In genomic region chr3:98522538-98523281, GRCh38 we compare ENCODE assay signal across 8 cellular contexts. TPM values are rescaled to one million over a fixed set of nuclear protein-coding genes. Genes with fewer than 3 reads are reported as not detected.
DNase-seq lines count a peak whose midpoint lies in the region; ATAC-seq and TF ChIP-seq lines count a peak whose summit lies in the region.

TSS of gene CLDND1 (minus strand) at chr3:98522902. CDS start at chr3:98521424, 1,478 bp downstream.

- no peaks in the 10 kb centered on the region for H3K27me3 Mint-ChIP-seq in WTC11 (ENCODE audit: low read depth)

- peaks cover 9% of the 10 kb centered on the region for H3K4me1 ChIP-seq in smooth muscle cell (ENCODE audit: low read depth)

- TF ChIP-seq CTCF in AG04450 (IDR thresholded peaks at IDR 0.05; ENCODE audit: low read depth, low read length) (no peak), WTC11 (IDR thresholded peaks at IDR 0.05) (no peak), cardiac fibroblast (IDR thresholded peaks at IDR 0.05; ENCODE audit: low read depth, low read length) (no peak), smooth muscle cell (IDR thresholded peaks at IDR 0.05; ENCODE audit: borderline replicate concordance, insufficient read depth, poor library complexity, severe bottlenecking) (no peak)

- H3K27ac Mint-ChIP-seq in WTC11, result peak within 1 kb of the TSS; percentile 98

- no peaks in the 10 kb centered on the region for H3K9me3 ChIP-seq in AG04450 (ENCODE audit: control insufficient read depth, insufficient read depth, low read length)
- H3K9me3 ChIP-seq in smooth muscle cell (replicated peaks; ENCODE audit: low read depth), result no peaks in the 10 kb centered on the region

- H3K36me3 Mint-ChIP-seq in WTC11, result peaks cover 26% of the 10 kb centered on the region

- CTCF ChIA-PET in AG04450 (lab: Charles Lee), result interaction anchor here (0.7 to 1.5 kb wide), 2 partner anchors 79 to 193 kb away, joined by 3 to 4 read pairs; no protein-coding TSS in a partner anchor
- CTCF ChIA-PET in WTC11 (lab: Charles Lee), result interaction anchor here (0.7 to 1.2 kb wide), 7 partner anchors 10 to 263 kb away, joined by 3 to 5 read pairs (median 3); partner anchors contain the start of genes CPOX and GPR15

- no peaks in the 10 kb centered on the region for H3K27me3 ChIP-seq in AG04450 (ENCODE audit: control insufficient read depth, insufficient read depth, low read length)
- H3K27me3 ChIP-seq in smooth muscle cell (ENCODE audit: low read depth), result no peaks in the 10 kb centered on the region

- H3F3A ChIP-seq in smooth muscle cell (ENCODE audit: low read depth), result no peaks in the 10 kb centered on the region

- WGBS in smooth muscle cell (ENCODE audit: low lambda C conversion rate), result under 1% methylated on average over 34 of the region's 63 CpGs

- H3K4me3 ChIP-seq in AG04450 (ENCODE audit: low read depth, low read length) (peak within 1 kb of the TSS; percentile 76), cardiac fibroblast (replicated peaks in 1 of 2; ENCODE audit: low read depth in 2 of 2, low read length in 2 of 2) (peak within 1 kb of the TSS; percentile 73 to 83), smooth muscle cell (peak within 1 kb of the TSS; percentile 94)

- H3K79me2 ChIP-seq in smooth muscle cell (ENCODE audit: low read depth), result peaks cover 42% of the 10 kb centered on the region

- peak within 1 kb of the TSS; percentile 87 for H3K27ac ChIP-seq in AG04450 (ENCODE audit: low read depth, low read length)
- H3K27ac ChIP-seq in smooth muscle cell (ENCODE audit: low read depth), result peak within 1 kb of the TSS; percentile 97

- H3K9ac ChIP-seq in smooth muscle cell (ENCODE audit: low read depth), result peak within 1 kb of the TSS; percentile 93

- peaks cover 43% of the 10 kb centered on the region for H4K20me1 ChIP-seq in smooth muscle cell (ENCODE audit: low read depth)

- peak; percentile 85 for ATAC-seq in GM18909 (IDR thresholded peaks at IDR 0.05; ENCODE audit: poor library complexity, unreplicated experiment)
- peak; percentile 88 for ATAC-seq in HG03175 (IDR thresholded peaks at IDR 0.05; ENCODE audit: unreplicated experiment)
- ATAC-seq in WTC11, result peak; percentile 98

- peak within 1 kb of the TSS; percentile 69 for H2AFZ ChIP-seq in smooth muscle cell (ENCODE audit: low read depth)

- H3K4me2 ChIP-seq in smooth muscle cell, result peak within 1 kb of the TSS; percentile 89

- H3K4me3 Mint-ChIP-seq in WTC11, result peak within 1 kb of the TSS; percentile 90

- DNase-seq in AG04450 (ENCODE audit: low read depth, low spot score), result peak; percentile 82
- DNase-seq in NCI-H226, result peak; percentile 98
- peak; percentile 97 for DNase-seq in WTC11 (ENCODE audit: low spot score)
- DNase-seq in cardiac fibroblast (ENCODE audit: low read depth in 2 of 2), result peak; percentile 97 to 98
- DNase-seq in iPS-NIHi7 (ENCODE audit: extremely low spot score), result peak; percentile 96
- peak; percentile 80 for DNase-seq in smooth muscle cell (lab: John Stamatoyannopoulos, UW; ENCODE audit: unreplicated experiment)

- POLR2A ChIA-PET in AG04450 (lab: Yijun Ruan, JAX), result interaction anchor here (0.6 to 1.8 kb wide), 5 partner anchors 9 to 758 kb away, joined by 3 to 14 read pairs (median 3); partner anchors contain the start of genes ARL6 and CPOX
- POLR2A ChIA-PET in WTC11 (lab: Charles Lee), result interaction anchor here (0.6 to 1.2 kb wide), 6 partner anchors 43 to 1301 kb away, joined by 3 to 11 read pairs (median 3); partner anchors contain the start of gene DCBLD2

- peaks cover 36% of the 10 kb centered on the region for H3K4me1 Mint-ChIP-seq in WTC11

- no peaks in the 10 kb centered on the region for H3K9me3 Mint-ChIP-seq in WTC11

- H3K36me3 ChIP-seq in smooth muscle cell (ENCODE audit: low read depth), result no peaks in the 10 kb centered on the region

TF ChIP-seq in WTC11, 78 proteins besides CTCF, POLR2A, EP300 and RAD21 (continues in another document):
- TF ChIP-seq NFYB (CRISPR knock-in tag; conservative IDR thresholded peaks at IDR 0.05; ENCODE audit: low read depth) (no peak), GABPB1 (CRISPR knock-in tag; IDR thresholded peaks at IDR 0.05) (peak; percentile 45), CREM (CRISPR knock-in tag; IDR thresholded peaks at IDR 0.05) (peak; percentile 68; the same call in 1 of the 2 replicates), OVOL2 (CRISPR knock-in tag; IDR thresholded peaks at IDR 0.05; ENCODE audit: borderline replicate concordance) (no peak), NR2C2 (CRISPR knock-in tag; IDR thresholded peaks at IDR 0.05) (no peak), FOXP1 (CRISPR knock-in tag; IDR thresholded peaks at IDR 0.05; ENCODE audit: borderline replicate concordance) (peak; percentile 43; the same call in 1 of the 2 replicates), GRHL2 (CRISPR knock-in tag; IDR thresholded peaks at IDR 0.05; ENCODE audit: insufficient replicate concordance, severe bottlenecking) (no peak), SP1 (CRISPR knock-in tag; conservative IDR thresholded peaks at IDR 0.05) (peak; percentile 80), MAX (CRISPR knock-in tag; IDR thresholded peaks at IDR 0.05) (peak; percentile 50; the same call in 1 of the 2 replicates), PRRX2 (CRISPR knock-in tag; IDR thresholded peaks at IDR 0.05) (peak; percentile 67; the same call in 1 of the 2 replicates), MYBL2 (CRISPR knock-in tag; IDR thresholded peaks at IDR 0.05) (peak; percentile 35; the same call in 1 of the 2 replicates), ZBTB21 (CRISPR knock-in tag; IDR thresholded peaks at IDR 0.05; ENCODE audit: borderline replicate concordance) (peak; percentile 72; the same call in 1 of the 2 replicates), FOXP4 (CRISPR knock-in tag; IDR thresholded peaks at IDR 0.05) (peak; percentile 26; the same call in 1 of the 2 replicates), HMGXB4 (CRISPR knock-in tag; IDR thresholded peaks at IDR 0.05) (peak; percentile 88; the same call in 1 of the 2 replicates), USF1 (CRISPR knock-in tag; IDR thresholded peaks at IDR 0.05) (0 out of 2 replicates have a peak, but pooled peaks have one; percentile 18)
- TF ChIP-seq, protein P1, sequence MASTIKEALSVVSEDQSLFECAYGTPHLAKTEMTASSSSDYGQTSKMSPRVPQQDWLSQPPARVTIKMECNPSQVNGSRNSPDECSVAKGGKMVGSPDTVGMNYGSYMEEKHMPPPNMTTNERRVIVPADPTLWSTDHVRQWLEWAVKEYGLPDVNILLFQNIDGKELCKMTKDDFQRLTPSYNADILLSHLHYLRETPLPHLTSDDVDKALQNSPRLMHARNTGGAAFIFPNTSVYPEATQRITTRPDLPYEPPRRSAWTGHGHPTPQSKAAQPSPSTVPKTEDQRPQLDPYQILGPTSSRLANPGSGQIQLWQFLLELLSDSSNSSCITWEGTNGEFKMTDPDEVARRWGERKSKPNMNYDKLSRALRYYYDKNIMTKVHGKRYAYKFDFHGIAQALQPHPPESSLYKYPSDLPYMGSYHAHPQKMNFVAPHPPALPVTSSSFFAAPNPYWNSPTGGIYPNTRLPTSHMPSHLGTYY (CRISPR knock-in tag; IDR thresholded peaks at IDR 0.05), result peak; percentile 70; the same call in 1 of the 2 replicates

RNA-seq across cellular contexts. Expression of gene CLDND1, which starts in this region (rescaled TPM):
- polyA plus RNA-seq in AG04450 (2011; rRNA removed) (102 and 129 TPM in 2 replicates), smooth muscle cell (99.9 and 111 TPM in 2 replicates)
- polyA minus RNA-seq in AG04450 (2011; rRNA and poly(A)+ RNA removed), result 68.2 and 70.7 TPM in 2 replicates
- total RNA-seq in WTC11 (2021) (74.8 to 80.6 TPM (median 78.5 TPM) in 3 replicates), smooth muscle cell (161 and 179 TPM in 2 replicates)

Comparison
In these comparisons a context has a peak if more than half of its experiments do, and no peak if none do; other contexts are left out.
1. Peak in every context shown above with its lines: DNase-seq, ATAC-seq, H3K4me3 ChIP-seq and H3K27ac ChIP-seq.